20 cellular contexts compared by ENCODE assay signal in the genomic region with DNA sequence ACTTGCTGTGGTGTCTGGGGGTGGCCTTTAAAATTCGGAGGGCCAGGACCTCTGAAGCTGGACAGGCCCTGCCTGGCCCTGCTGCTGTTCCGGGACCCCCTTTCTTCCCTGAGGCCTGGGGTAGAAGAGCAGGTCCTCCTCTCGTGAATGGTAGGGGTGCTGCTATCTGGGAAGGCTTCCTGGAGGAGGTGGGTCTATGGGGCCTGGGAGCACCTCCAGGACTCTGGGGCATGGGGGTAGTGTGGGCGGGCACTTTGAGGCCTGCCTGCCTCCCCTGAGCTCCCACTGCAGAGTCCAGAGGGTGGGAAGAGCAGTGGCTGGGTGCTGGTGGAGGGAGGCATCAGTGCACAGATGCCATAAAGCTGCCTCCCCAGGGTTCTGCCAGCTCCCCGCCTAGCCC.
"Had no signal": no experiment of that assay in that cellular context is flagged by ENCODE, and none has a peak within 500 bp of the region (broad histone marks: within the 10 kb centered on the region; RNA-seq: fewer than 3 reads in every experiment).

No MANE protein-coding gene starts in this region.

- H3K4me3 Mint-ChIP-seq: activated CD8-positive, alpha-beta T cell treated with anti-CD3 and anti-CD28 coated beads, Interleukin-2, amount 10 ng/mL, durations not matched to agents 7 days and 5 days; activated naive CD8-positive, alpha-beta T cell; nephron; T-helper 2 cell treated with Interferon-gamma antibody and Interleukin-4, amounts not matched to agents 5 μg/mL and 100 μg/mL, for 36 hours had no signal

- ATAC-seq: activated CD8-positive, alpha-beta T cell treated with anti-CD3 and anti-CD28 coated beads, Interleukin-2, amount 10 ng/mL, durations not matched to agents 7 days and 5 days; foreskin keratinocyte; pancreas; stimulated activated naive CD8-positive, alpha-beta T cell treated with anti-CD3 and anti-CD28 coated beads, Interleukin-15, Interleukin-2, amounts not matched to agents 100 U/mL and 50 U/mL, for 24 hours had no signal

- H3K36me3 Mint-ChIP-seq: activated naive CD8-positive, alpha-beta T cell had no signal

- H3K9me3 Mint-ChIP-seq: nephron; T-helper 2 cell treated with Interferon-gamma antibody and Interleukin-4, amounts not matched to agents 5 μg/mL and 100 μg/mL, for 36 hours had no signal

- FAIRE-seq: astrocyte, pancreas, TTC549, urothelium cell line had no signal

- H3K27me3 ChIP-seq: foreskin keratinocyte, hepatocyte, pancreas, tibial nerve had no signal

- H3K27ac ChIP-seq: foreskin keratinocyte, hepatocyte, pancreas had no signal

- H3K4me3 ChIP-seq: hepatocyte, pancreas, tibial nerve had no signal

- H3K4me1 ChIP-seq: foreskin keratinocyte had no signal

- H3K27ac Mint-ChIP-seq: activated CD8-positive, alpha-beta T cell treated with anti-CD3 and anti-CD28 coated beads, Interleukin-2, amount 10 ng/mL, durations not matched to agents 7 days and 5 days; activated naive CD8-positive, alpha-beta T cell; T-helper 2 cell treated with Interferon-gamma antibody and Interleukin-4, amounts not matched to agents 5 μg/mL and 100 μg/mL, for 36 hours had no signal

- H3K27me3 Mint-ChIP-seq: activated naive CD8-positive, alpha-beta T cell had no signal

- H3K79me2 ChIP-seq: hepatocyte had no signal

- H3K4me2 ChIP-seq: hepatocyte had no signal

- H3K9me3 ChIP-seq: pancreas, tibial nerve had no signal

- DNase-seq: activated CD4-positive, alpha-beta T cell treated with anti-CD3 and anti-CD28 coated beads for 1 hour; activated CD4-positive, alpha-beta T cell treated with anti-CD3 and anti-CD28 coated beads, Interleukin-2, amount 50 U/mL, for 1 hour; activated CD8-positive, alpha-beta T cell treated with anti-CD3 and anti-CD28 coated beads, Interleukin-2, amount 10 ng/mL, durations not matched to agents 7 days and 5 days; activated naive CD4-positive, alpha-beta T cell; central memory CD4-positive, alpha-beta T cell; dermis blood vessel endothelial cell; effector CD8-positive, alpha-beta T cell; foreskin keratinocyte; kidney glomerular epithelial cell; stimulated activated CD4-positive, alpha-beta T cell treated with anti-CD3 and anti-CD28 coated beads, Interleukin-4, amount 100 ng/mL, for 24 hours; stimulated activated naive CD8-positive, alpha-beta T cell treated with anti-CD3 and anti-CD28 coated beads, Interleukin-15, Interleukin-2, amounts not matched to agents 100 U/mL and 50 U/mL, for 24 hours had no signal

- H3K36me3 ChIP-seq: pancreas had no signal

- H2AFZ ChIP-seq: hepatocyte had no signal
